Comparison of ENCODE assay signal across 9 cellular contexts in the genomic region with DNA sequence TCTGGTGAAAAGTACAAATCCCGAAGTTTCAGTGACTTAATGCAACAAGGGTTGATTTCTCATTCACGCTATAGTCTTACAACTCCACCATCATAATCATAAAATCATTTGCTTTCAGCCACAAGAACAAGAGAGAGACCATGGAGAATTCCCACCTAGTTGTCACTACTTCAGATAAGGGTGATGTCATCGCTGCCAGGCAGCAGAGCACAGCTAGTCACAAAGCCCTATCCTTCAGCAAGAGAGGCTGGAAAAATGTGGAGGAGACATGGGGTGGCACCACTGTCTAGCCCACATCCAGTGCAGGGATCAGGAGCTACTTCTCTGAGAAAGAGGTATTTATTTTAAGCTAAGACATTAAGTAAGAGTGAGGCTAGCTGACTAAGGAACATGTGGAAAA.
"Had no signal": no experiment of that assay in that cellular context is flagged by ENCODE, and none has a peak within 500 bp of the region (broad histone marks: within the 10 kb centered on the region; RNA-seq: fewer than 3 reads in every experiment).

No MANE protein-coding gene starts in this region.

- H2AFZ ChIP-seq: GM23248 had no signal

- H3K27ac ChIP-seq: GM23248, KMS-11 had no signal

- H3K4me2 ChIP-seq: KMS-11 had no signal

- H3K4me3 Mint-ChIP-seq: IgD-negative memory B cell had no signal

- ATAC-seq: HCT116 had no signal

- H3K4me1 ChIP-seq: HAP-1 had no signal

- FAIRE-seq: HTR-8/SVneo had no signal

- H3K4me3 ChIP-seq: GM23248, HAP-1 had no signal

- DNase-seq: GM23248, GOT3, H7, KBM-7 had no signal

- H3K27me3 Mint-ChIP-seq: IgD-negative memory B cell had no signal

- H3K9me3 ChIP-seq: HAP-1 had no signal

- H3K4me1 Mint-ChIP-seq: IgD-negative memory B cell had no signal

- H3K9ac ChIP-seq: GM23248, KMS-11 had no signal

- H3K36me3 Mint-ChIP-seq: IgD-negative memory B cell had no signal

- H3K27ac Mint-ChIP-seq: IgD-negative memory B cell had no signal

- H3K36me3 ChIP-seq: HAP-1 had no signal
